ENCODE assay signal across 8 cellular contexts in genomic region chr6:25366785-25367657, GRCh38.
A peak's percentile ranks its signal among the peaks of the same experiment; 100 is the strongest.
DNase-seq lines count a peak whose midpoint lies in the region; ATAC-seq and TF ChIP-seq lines count a peak whose summit lies in the region.

No MANE protein-coding gene starts in this region.

- peak overlapping the region; percentile 85 for H3K4me3 Mint-ChIP-seq in activated naive CD8-positive, alpha-beta T cell treated with anti-CD3 and anti-CD28 coated beads, Interleukin-2, amount 10 ng/mL, durations not matched to agents 7 days and 5 days
- H3K4me3 Mint-ChIP-seq in neural progenitor cell: no peak overlapping the region

- H3K9me3 ChIP-seq in neural progenitor cell (ENCODE audit: low read depth): no peaks in the 10 kb centered on the region

- H3K4me3 ChIP-seq in neural progenitor cell: no peak overlapping the region

- H2AFZ ChIP-seq in neural progenitor cell (replicated peaks): no peak overlapping the region

- ATAC-seq in GM19395 (IDR thresholded peaks at IDR 0.05; ENCODE audit: unreplicated experiment): peak; percentile 54
- ATAC-seq in HG03571 (IDR thresholded peaks at IDR 0.05; ENCODE audit: unreplicated experiment): peak; percentile 52
- ATAC-seq in activated naive CD8-positive, alpha-beta T cell treated with anti-CD3 and anti-CD28 coated beads, Interleukin-2, amount 10 ng/mL, durations not matched to agents 7 days and 5 days (ENCODE audit: low read depth): peak; percentile 83

- H3K79me2 ChIP-seq in neural progenitor cell (ENCODE audit: low read depth): peaks cover 18% of the 10 kb centered on the region

- POLR2A ChIA-PET in activated naive CD8-positive, alpha-beta T cell treated with anti-CD3 and anti-CD28 coated beads, Interleukin-2, amount 10 ng/mL, durations not matched to agents 7 days and 5 days (lab: Charles Lee): interaction anchor here (0.8 to 3.4 kb wide), 8 partner anchors 9 to 88 kb away, joined by 3 to 29 read pairs (median 4); partner anchors contain the start of gene CARMIL1
- POLR2A ChIA-PET in HEK293T (lab: Yijun Ruan, JAX): no interaction called here

- no peak overlapping the region for H3K9ac ChIP-seq in neural progenitor cell

- no peak overlapping the region for H3K4me2 ChIP-seq in neural progenitor cell

- no peaks in the 10 kb centered on the region for H4K20me1 ChIP-seq in neural progenitor cell (ENCODE audit: low read depth)

- peaks cover 17% of the 10 kb centered on the region for H3K4me1 ChIP-seq in neural progenitor cell

- H3K27me3 ChIP-seq in neural progenitor cell: no peaks in the 10 kb centered on the region

- H3K36me3 Mint-ChIP-seq in activated naive CD8-positive, alpha-beta T cell treated with anti-CD3 and anti-CD28 coated beads, Interleukin-2, amount 10 ng/mL, durations not matched to agents 7 days and 5 days: peaks cover 3% of the 10 kb centered on the region
- H3K36me3 Mint-ChIP-seq in neural progenitor cell: no peaks in the 10 kb centered on the region

- peaks cover 8% of the 10 kb centered on the region for H3F3A ChIP-seq in neural progenitor cell (ENCODE audit: low read depth)

- TF ChIP-seq CTCF in neural progenitor cell (IDR thresholded peaks at IDR 0.05): no peak

- peaks cover 51% of the 10 kb centered on the region for H3K4me1 Mint-ChIP-seq in activated naive CD8-positive, alpha-beta T cell treated with anti-CD3 and anti-CD28 coated beads, Interleukin-2, amount 10 ng/mL, durations not matched to agents 7 days and 5 days
- H3K4me1 Mint-ChIP-seq in neural progenitor cell: peaks cover 13% of the 10 kb centered on the region

- DNase-seq in activated naive CD8-positive, alpha-beta T cell treated with anti-CD3 and anti-CD28 coated beads, Interleukin-2, amount 10 ng/mL, durations not matched to agents 7 days and 5 days: peak; percentile 58
- peak; percentile 42 for DNase-seq in stimulated activated CD4-positive, alpha-beta T cell treated with anti-CD3 and anti-CD28 coated beads, Interleukin-4, amount 100 ng/mL, for 24 hours
- no peak for DNase-seq in amniotic stem cell (lab: John Stamatoyannopoulos, UW)
- DNase-seq in neural progenitor cell (ENCODE audit: low spot score): no peak
- no peak for DNase-seq in HEK293T (ENCODE audit: extremely low spot score)
- DNase-seq in NCI-H2171 treated with DMSO at 0.1 percent for 48 hours (lab: John Stamatoyannopoulos, UW): no peak

- no peaks in the 10 kb centered on the region for H3K27me3 Mint-ChIP-seq in activated naive CD8-positive, alpha-beta T cell treated with anti-CD3 and anti-CD28 coated beads, Interleukin-2, amount 10 ng/mL, durations not matched to agents 7 days and 5 days
- peaks cover 3% of the 10 kb centered on the region for H3K27me3 Mint-ChIP-seq in neural progenitor cell (ENCODE audit: insufficient read depth, low read depth)

- CTCF ChIA-PET in HEK293T (lab: Yijun Ruan, JAX): interaction anchor here (0.5 kb wide), 1 partner anchor 29 kb away, joined by 4 read pairs; no protein-coding TSS in a partner anchor

- no peaks in the 10 kb centered on the region for H3K36me3 ChIP-seq in neural progenitor cell

- H3K27ac ChIP-seq in neural progenitor cell: no peak overlapping the region

- H3K27ac Mint-ChIP-seq in activated naive CD8-positive, alpha-beta T cell treated with anti-CD3 and anti-CD28 coated beads, Interleukin-2, amount 10 ng/mL, durations not matched to agents 7 days and 5 days: peak overlapping the region; percentile 93
- no peak overlapping the region for H3K27ac Mint-ChIP-seq in neural progenitor cell

- H3K9me3 Mint-ChIP-seq in activated naive CD8-positive, alpha-beta T cell treated with anti-CD3 and anti-CD28 coated beads, Interleukin-2, amount 10 ng/mL, durations not matched to agents 7 days and 5 days: no peaks in the 10 kb centered on the region
- H3K9me3 Mint-ChIP-seq in neural progenitor cell: peaks cover 6% of the 10 kb centered on the region

TF ChIP-seq in HEK293T, 16 proteins besides CTCF, POLR2A, EP300 and RAD21:
- TF ChIP-seq FOXM1 (IDR thresholded peaks at IDR 0.05; ENCODE audit: borderline replicate concordance): no peak
- no peak for TF ChIP-seq CTBP1 (IDR thresholded peaks at IDR 0.05; ENCODE audit: borderline replicate concordance)
- no peak for TF ChIP-seq NFRKB (IDR thresholded peaks at IDR 0.05)
- no peak for TF ChIP-seq FOXK2 (IDR thresholded peaks at IDR 0.05)
- no peak for TF ChIP-seq L3MBTL2 (conservative IDR thresholded peaks at IDR 0.05)
- no peak for TF ChIP-seq HDGF (IDR thresholded peaks at IDR 0.05; ENCODE audit: borderline replicate concordance)
- TF ChIP-seq SUZ12 (IDR thresholded peaks at IDR 0.05): no peak
- TF ChIP-seq PKNOX1 (IDR thresholded peaks at IDR 0.05): no peak
- TF ChIP-seq ARNT (IDR thresholded peaks at IDR 0.05): no peak
- no peak for TF ChIP-seq ZNF384 (IDR thresholded peaks at IDR 0.05)
- no peak for TF ChIP-seq FOXA1 (IDR thresholded peaks at IDR 0.05)
- TF ChIP-seq SP1 (IDR thresholded peaks at IDR 0.05): no peak
- no peak for TF ChIP-seq ELF4 (IDR thresholded peaks at IDR 0.05)
- no peak for TF ChIP-seq TARDBP (IDR thresholded peaks at IDR 0.05)
- no peak for TF ChIP-seq BHLHE40 (IDR thresholded peaks at IDR 0.05; ENCODE audit: borderline replicate concordance)
- no peak for TF ChIP-seq LEF1 (IDR thresholded peaks at IDR 0.05; ENCODE audit: borderline replicate concordance)
TF ChIP-seq in HEK293T: peak in this region for 0.

Comparison
In these comparisons a context has a peak if more than half of its experiments do, and no peak if none do; other contexts are left out.
1. DNase-seq: peak in activated naive CD8-positive, alpha-beta T cell treated with anti-CD3 and anti-CD28 coated beads, Interleukin-2, amount 10 ng/mL, durations not matched to agents 7 days and 5 days (single experiment) and stimulated activated CD4-positive, alpha-beta T cell treated with anti-CD3 and anti-CD28 coated beads, Interleukin-4, amount 100 ng/mL, for 24 hours (single experiment); none in amniotic stem cell (single experiment), neural progenitor cell (single experiment), HEK293T (single experiment) and NCI-H2171 treated with DMSO at 0.1 percent for 48 hours (single experiment).
2. Peak in every context shown above with its lines, with median percentiles within 50 percentile points of each other: ATAC-seq.